In the genomic region with DNA sequence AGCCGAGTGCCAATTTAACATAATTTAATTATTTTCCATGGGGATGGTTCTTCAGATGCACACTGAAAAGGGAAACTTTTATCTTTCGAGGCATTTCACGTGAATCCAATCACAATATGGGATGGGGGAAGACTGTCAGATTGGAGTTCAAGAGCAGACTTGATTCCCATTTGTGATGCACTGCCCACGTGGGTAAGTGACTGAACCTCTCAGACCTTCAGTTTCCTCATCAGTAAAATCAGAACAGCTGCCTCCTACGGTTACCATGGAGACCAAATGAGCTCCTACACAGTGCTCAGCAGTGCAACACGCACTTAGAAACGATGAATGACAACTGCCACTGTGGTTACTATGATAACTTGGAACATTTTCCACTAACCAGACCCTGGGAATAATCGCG, we compare ENCODE assay signal across 1 cellular context.
TF ChIP-seq lines count a peak whose summit lies in the region.

No MANE protein-coding gene starts in this region.

TF ChIP-seq in K562, 482 proteins besides CTCF, POLR2A, EP300 and RAD21:
- TF ChIP-seq MIER1 (IDR thresholded peaks at IDR 0.05; ENCODE audit: low read depth) (no peak), RFX1 (IDR thresholded peaks at IDR 0.05) (peak; percentile 83)
